In the genomic region with DNA sequence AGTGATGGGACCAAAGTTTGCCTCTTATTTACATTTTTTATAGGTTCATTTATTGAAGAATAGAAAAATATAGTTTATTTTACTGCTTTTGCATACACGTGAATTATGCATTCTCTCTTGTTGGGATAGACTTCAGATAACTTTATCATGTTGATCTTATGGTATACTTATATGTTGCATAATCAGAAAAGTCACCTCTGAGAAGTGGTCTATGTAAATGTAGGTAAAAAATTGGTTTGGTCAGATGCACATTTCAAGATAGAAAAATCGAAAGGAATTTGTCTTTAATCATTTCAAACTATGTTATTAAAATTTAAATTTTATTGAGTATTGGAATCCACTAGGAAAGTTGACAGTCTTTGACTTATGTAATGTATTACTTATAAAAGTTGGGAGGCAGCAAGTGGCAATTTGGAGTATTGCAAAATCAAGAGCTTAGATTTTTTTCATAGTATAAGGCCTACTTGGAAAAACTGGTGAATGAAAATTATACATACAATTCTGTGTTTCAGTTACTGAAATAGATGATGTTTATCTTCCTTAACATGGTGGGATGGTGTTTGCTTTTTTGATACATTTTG, we compare ENCODE assay signal across 12 cellular contexts. TPM values are rescaled to one million over a fixed set of nuclear protein-coding genes. Genes with fewer than 3 reads are reported as not detected.
DNase-seq lines count a peak whose midpoint lies in the region; ATAC-seq and TF ChIP-seq lines count a peak whose summit lies in the region.
"Had no signal": no experiment of that assay in that cellular context is flagged by ENCODE, and none has a peak within 500 bp of the region (broad histone marks: within the 10 kb centered on the region; RNA-seq: fewer than 3 reads in every experiment).

No MANE protein-coding gene starts in this region.

- no peak for TF ChIP-seq CTCF in smooth muscle cell (IDR thresholded peaks at IDR 0.05; ENCODE audit: borderline replicate concordance, insufficient read depth, poor library complexity, severe bottlenecking)

- no peak overlapping the region for H3K9ac ChIP-seq in smooth muscle cell (ENCODE audit: low read depth)

- POLR2A ChIA-PET in activated CD4-positive, alpha-beta T cell treated with anti-CD3 and anti-CD28 coated beads, Interleukin-2, amount 10 ng/mL, durations not matched to agents 7 days and 5 days (lab: Charles Lee), result no interaction called here

- peaks cover 64% of the 10 kb centered on the region for H4K20me1 ChIP-seq in smooth muscle cell (ENCODE audit: low read depth)

- H3K36me3 Mint-ChIP-seq in activated CD4-positive, alpha-beta T cell treated with anti-CD3 and anti-CD28 coated beads, Interleukin-2, amount 10 ng/mL, durations not matched to agents 7 days and 5 days (ENCODE audit: low read depth), result peaks cover 11% of the 10 kb centered on the region

- DNase-seq in activated CD4-positive, alpha-beta T cell treated with anti-CD3 and anti-CD28 coated beads, Interleukin-2, amount 10 ng/mL, durations not matched to agents 7 days and 5 days, result no peak
- DNase-seq in activated CD4-positive, alpha-beta T cell treated with anti-CD3 and anti-CD28 coated beads, Interleukin-2, amount 50 U/mL, for 1 hour, result no peak
- peak; percentile 57 for DNase-seq in RKO (ENCODE audit: low spot score)
- DNase-seq in fibroblast of peridontal ligament (ENCODE audit: extremely low read depth), result peak; percentile 51
- DNase-seq in smooth muscle cell (lab: John Stamatoyannopoulos, UW; ENCODE audit: unreplicated experiment), result no peak
- no peak for DNase-seq in kidney tubule cell (ENCODE audit: low spot score)
- DNase-seq in HPDE6-E6E7 (ENCODE audit: extremely low spot score), result no peak
- DNase-seq: amygdala, NCI-H226, posterior cingulate gyrus had no signal

- peaks cover 68% of the 10 kb centered on the region for H3K79me2 ChIP-seq in smooth muscle cell (ENCODE audit: low read depth)

- H3K4me1 ChIP-seq in smooth muscle cell (ENCODE audit: low read depth), result peaks cover 51% of the 10 kb centered on the region

- H3K4me2 ChIP-seq in smooth muscle cell, result peak overlapping the region; percentile 92

- 66% methylated on average over 2 of the region's 2 CpGs for WGBS in smooth muscle cell (ENCODE audit: low lambda C conversion rate)

- no peak overlapping the region for H3K27ac Mint-ChIP-seq in activated CD4-positive, alpha-beta T cell treated with anti-CD3 and anti-CD28 coated beads, Interleukin-2, amount 10 ng/mL, durations not matched to agents 7 days and 5 days

- ATAC-seq in GM18511 (IDR thresholded peaks at IDR 0.05; ENCODE audit: unreplicated experiment), result no peak

- no peaks in the 10 kb centered on the region for H3K9me3 Mint-ChIP-seq in activated CD4-positive, alpha-beta T cell treated with anti-CD3 and anti-CD28 coated beads, Interleukin-2, amount 10 ng/mL, durations not matched to agents 7 days and 5 days
- H3K9me3 Mint-ChIP-seq: CD14-positive monocyte had no signal

- no peak overlapping the region for H2AFZ ChIP-seq in smooth muscle cell (ENCODE audit: low read depth)

- H3K36me3 ChIP-seq in smooth muscle cell (ENCODE audit: low read depth), result no peaks in the 10 kb centered on the region

- peaks cover 9% of the 10 kb centered on the region for H3F3A ChIP-seq in smooth muscle cell (ENCODE audit: low read depth)

- H3K27me3 ChIP-seq in smooth muscle cell (ENCODE audit: low read depth), result no peaks in the 10 kb centered on the region

- CTCF ChIA-PET in activated CD4-positive, alpha-beta T cell treated with anti-CD3 and anti-CD28 coated beads, Interleukin-2, amount 10 ng/mL, durations not matched to agents 7 days and 5 days (lab: Charles Lee), result no interaction called here

- H3K4me3 Mint-ChIP-seq in activated CD4-positive, alpha-beta T cell treated with anti-CD3 and anti-CD28 coated beads, Interleukin-2, amount 10 ng/mL, durations not matched to agents 7 days and 5 days, result peak overlapping the region; percentile 93

- no peaks in the 10 kb centered on the region for H3K27me3 Mint-ChIP-seq in activated CD4-positive, alpha-beta T cell treated with anti-CD3 and anti-CD28 coated beads, Interleukin-2, amount 10 ng/mL, durations not matched to agents 7 days and 5 days

- H3K9me3 ChIP-seq in smooth muscle cell (replicated peaks; ENCODE audit: low read depth), result no peaks in the 10 kb centered on the region

- H3K4me1 Mint-ChIP-seq in activated CD4-positive, alpha-beta T cell treated with anti-CD3 and anti-CD28 coated beads, Interleukin-2, amount 10 ng/mL, durations not matched to agents 7 days and 5 days, result peaks cover 51% of the 10 kb centered on the region

- H3K27ac ChIP-seq in smooth muscle cell (ENCODE audit: low read depth), result no peak overlapping the region

- peak overlapping the region; percentile 91 for H3K4me3 ChIP-seq in smooth muscle cell

RNA-seq across cellular contexts. Expression of gene PHF3, which starts 2.4 kb away (rescaled TPM):
- 10 to 100 TPM; 43.8 to 57.5 TPM for total RNA-seq in activated CD4-positive, alpha-beta T cell treated with anti-CD3 and anti-CD28 coated beads, Interleukin-2, amount 10 ng/mL, durations not matched to agents 7 days and 5 days
- total RNA-seq in smooth muscle cell, result 44.7 and 59.8 TPM in 2 replicates
- polyA plus RNA-seq in smooth muscle cell, result 9.8 and 10.2 TPM in 2 replicates

Comparison
In these comparisons a context has a peak if more than half of its experiments do, and no peak if none do; other contexts are left out.
1. DNase-seq: peak in RKO (single experiment) and fibroblast of peridontal ligament (single experiment); none in activated CD4-positive, alpha-beta T cell treated with anti-CD3 and anti-CD28 coated beads, Interleukin-2, amount 10 ng/mL, durations not matched to agents 7 days and 5 days (single experiment), activated CD4-positive, alpha-beta T cell treated with anti-CD3 and anti-CD28 coated beads, Interleukin-2, amount 50 U/mL, for 1 hour (single experiment), smooth muscle cell (single experiment), kidney tubule cell (single experiment) and HPDE6-E6E7 (single experiment).